ENCODE assay signal across 18 cellular contexts in genomic region chr18:73975266-73975665, GRCh38.
A peak's percentile ranks its signal among the peaks of the same experiment; 100 is the strongest.
DNase-seq lines count a peak whose midpoint lies in the region; ATAC-seq and TF ChIP-seq lines count a peak whose summit lies in the region.
"Had no signal": no experiment of that assay in that cellular context is flagged by ENCODE, and none has a peak within 500 bp of the region (broad histone marks: within the 10 kb centered on the region; RNA-seq: fewer than 3 reads in every experiment).

No MANE protein-coding gene starts in this region.

- CTCF ChIA-PET in activated naive CD4-positive, alpha-beta T cell treated with anti-CD3 and anti-CD28 coated beads, Interleukin-2, amount 10 ng/mL, durations not matched to agents 7 days and 5 days (lab: Charles Lee): no interaction called here

- no peak overlapping the region for H3K4me3 ChIP-seq in brain microvascular endothelial cell (ENCODE audit: low read depth, low read length)

- in situ Hi-C loops in brain microvascular endothelial cell (cut with HindIII; ENCODE audit: low pct_ligation_motif_present, low sequenced_read_pairs): no loop called here

- no peak overlapping the region for H3K4me3 Mint-ChIP-seq in activated naive CD4-positive, alpha-beta T cell treated with anti-CD3 and anti-CD28 coated beads, Interleukin-2, amount 10 ng/mL, durations not matched to agents 7 days and 5 days
- H3K4me3 Mint-ChIP-seq: central memory CD8-positive, alpha-beta T cell; IgD-negative memory B cell; mesothelial cell of epicardium had no signal

- no peak overlapping the region for H3K27ac Mint-ChIP-seq in activated naive CD4-positive, alpha-beta T cell treated with anti-CD3 and anti-CD28 coated beads, Interleukin-2, amount 10 ng/mL, durations not matched to agents 7 days and 5 days
- H3K27ac Mint-ChIP-seq: mesothelial cell of epicardium had no signal

- H3K27ac ChIP-seq in brain microvascular endothelial cell: no peak overlapping the region

- H3K4me1 Mint-ChIP-seq in activated naive CD4-positive, alpha-beta T cell treated with anti-CD3 and anti-CD28 coated beads, Interleukin-2, amount 10 ng/mL, durations not matched to agents 7 days and 5 days: peaks cover 11% of the 10 kb centered on the region
- H3K4me1 Mint-ChIP-seq: central memory CD8-positive, alpha-beta T cell; IgD-negative memory B cell; mesothelial cell of epicardium had no signal

- no peaks in the 10 kb centered on the region for H3K27me3 ChIP-seq in brain microvascular endothelial cell (replicated peaks)

- TF ChIP-seq CTCF in brain microvascular endothelial cell (IDR thresholded peaks at IDR 0.05; ENCODE audit: low read depth, low read length, missing control alignments): no peak

- H3K27me3 Mint-ChIP-seq in activated naive CD4-positive, alpha-beta T cell treated with anti-CD3 and anti-CD28 coated beads, Interleukin-2, amount 10 ng/mL, durations not matched to agents 7 days and 5 days: peaks cover 12% of the 10 kb centered on the region

- peak; percentile 86 for ATAC-seq in stimulated activated naive CD8-positive, alpha-beta T cell treated with anti-CD3 and anti-CD28 coated beads, Interleukin-15, Interleukin-2, amounts not matched to agents 100 U/mL and 50 U/mL, for 24 hours
- ATAC-seq: Panc1 had no signal

- DNase-seq in activated naive CD4-positive, alpha-beta T cell treated with anti-CD3 and anti-CD28 coated beads, Interleukin-2, amount 10 ng/mL, durations not matched to agents 7 days and 5 days: peak; percentile 41
- DNase-seq in activated naive CD4-positive, alpha-beta T cell (lab: John Stamatoyannopoulos, UW): no peak
- peak; percentile 86 for DNase-seq in MV-4-11 (lab: John Stamatoyannopoulos, UW)
- peak; percentile 35 for DNase-seq in brain microvascular endothelial cell
- peak; percentile 41 for DNase-seq in stimulated activated naive CD8-positive, alpha-beta T cell treated with anti-CD3 and anti-CD28 coated beads, Interleukin-15, Interleukin-2, amounts not matched to agents 100 U/mL and 50 U/mL, for 24 hours
- no peak for DNase-seq in NCI-H146 treated with DMSO at 0.1 percent for 48 hours (lab: John Stamatoyannopoulos, UW; ENCODE audit: unreplicated experiment)
- DNase-seq in SK-N-DZ (ENCODE audit: low spot score): no peak
- no peak for DNase-seq in glomerular visceral epithelial cell (ENCODE audit: extremely low spot score)
- DNase-seq: activated gamma-delta T cell treated with Interleukin-2 at 50 U/mL for 16 hours, islet precursor cell, NCI-H1436 treated with DMSO at 0.1 percent for 48 hours, NCI-H510A, small intestine, substantia nigra had no signal

- no peaks in the 10 kb centered on the region for H3K36me3 Mint-ChIP-seq in activated naive CD4-positive, alpha-beta T cell treated with anti-CD3 and anti-CD28 coated beads, Interleukin-2, amount 10 ng/mL, durations not matched to agents 7 days and 5 days
- H3K36me3 Mint-ChIP-seq: IgD-negative memory B cell, mesothelial cell of epicardium had no signal

- no peaks in the 10 kb centered on the region for H3K9me3 Mint-ChIP-seq in activated naive CD4-positive, alpha-beta T cell treated with anti-CD3 and anti-CD28 coated beads, Interleukin-2, amount 10 ng/mL, durations not matched to agents 7 days and 5 days
- H3K9me3 Mint-ChIP-seq: central memory CD8-positive, alpha-beta T cell; mesothelial cell of epicardium had no signal

- no peaks in the 10 kb centered on the region for H3K36me3 ChIP-seq in brain microvascular endothelial cell (replicated peaks)

Comparison
In these comparisons a context has a peak if more than half of its experiments do, and no peak if none do; other contexts are left out.
1. DNase-seq: peak in activated naive CD4-positive, alpha-beta T cell treated with anti-CD3 and anti-CD28 coated beads, Interleukin-2, amount 10 ng/mL, durations not matched to agents 7 days and 5 days (single experiment), MV-4-11 (single experiment), brain microvascular endothelial cell (single experiment) and stimulated activated naive CD8-positive, alpha-beta T cell treated with anti-CD3 and anti-CD28 coated beads, Interleukin-15, Interleukin-2, amounts not matched to agents 100 U/mL and 50 U/mL, for 24 hours (single experiment); none in activated naive CD4-positive, alpha-beta T cell (0 of 4), NCI-H146 treated with DMSO at 0.1 percent for 48 hours (single experiment), SK-N-DZ (single experiment) and glomerular visceral epithelial cell (single experiment).